Comparison of ENCODE assay signal across 22 cellular contexts in the genomic region with DNA sequence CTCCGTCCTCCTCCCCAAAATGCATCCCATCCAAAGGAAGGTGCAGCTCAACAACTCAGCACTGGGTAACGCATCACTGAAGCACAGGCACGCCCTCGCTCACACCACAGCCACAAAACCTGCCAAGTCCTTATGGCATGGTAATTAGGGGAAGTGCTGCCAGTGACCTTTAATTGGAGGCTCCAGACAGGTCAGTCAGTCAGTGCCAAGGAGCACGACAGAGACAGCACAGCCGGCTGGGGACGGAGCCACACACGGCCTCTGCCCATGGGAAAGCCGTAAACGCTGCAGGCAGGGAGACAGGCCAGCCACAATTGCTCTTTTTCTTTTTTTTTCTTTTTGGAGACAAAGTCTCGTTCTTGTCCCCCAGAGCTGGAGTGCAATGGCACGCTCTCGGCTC.
DNase-seq lines count a peak whose midpoint lies in the region; ATAC-seq and TF ChIP-seq lines count a peak whose summit lies in the region.
"Had no signal": no experiment of that assay in that cellular context is flagged by ENCODE, and none has a peak within 500 bp of the region (broad histone marks: within the 10 kb centered on the region; RNA-seq: fewer than 3 reads in every experiment).

No MANE protein-coding gene starts in this region.

- H3K23ac ChIP-seq in neuronal stem cell (ENCODE audit: low read depth, low read length, poor library complexity), result no peak overlapping the region

- no peak overlapping the region for H3K4ac ChIP-seq in neuronal stem cell (ENCODE audit: low read length)

- H2BK5ac ChIP-seq in neuronal stem cell (ENCODE audit: low read length), result no peak overlapping the region

- no peak overlapping the region for H2BK12ac ChIP-seq in neuronal stem cell (ENCODE audit: low read length)

- no peaks in the 10 kb centered on the region for H3K9me3 ChIP-seq in BLaER1
- H3K9me3 ChIP-seq in endodermal cell (ENCODE audit: control insufficient read depth, low read length), result no peaks in the 10 kb centered on the region
- no peaks in the 10 kb centered on the region for H3K9me3 ChIP-seq in neuronal stem cell (replicated peaks in 1 of 2; ENCODE audit: control insufficient read depth in 2 of 2, insufficient read depth in 1 of 2, low read depth in 1 of 2, low read length in 2 of 2)
- no peaks in the 10 kb centered on the region for H3K9me3 ChIP-seq in PC-3 (ENCODE audit: low read length)
- H3K9me3 ChIP-seq: Caco-2, HAP-1, SK-N-SH had no signal

- H2AFZ ChIP-seq in neuronal stem cell (ENCODE audit: low read length) (no peak overlapping the region), PC-3 (ENCODE audit: low read length) (no peak overlapping the region)

- in situ Hi-C loops in G401 (cut with HindIII; ENCODE audit: low sequenced_read_pairs), result no loop called here

- 87 to 92% methylated on average over 7 to 13 of the region's 13 CpGs for WGBS in endodermal cell (ENCODE audit: insufficient coverage in 1 of 2, insufficient read length in 1 of 2), 2 experiments
- WGBS in neuronal stem cell (ENCODE audit: extremely low coverage in 2 of 2, insufficient read length in 2 of 2, insufficient replicate concordance in 1 of 2), 2 donors, result no CpG with 5 or more reads among the region's 13 CpGs

- no peak overlapping the region for H3K4me3 Mint-ChIP-seq in endodermal cell
- no peak overlapping the region for H3K4me3 Mint-ChIP-seq in chondrocyte (ENCODE audit: unreplicated experiment)
- H3K4me3 Mint-ChIP-seq: CD4-positive, CD25-positive, alpha-beta regulatory T cell had no signal

- no peak for TF ChIP-seq CTCF in endodermal cell (conservative IDR thresholded peaks at IDR 0.05)
- TF ChIP-seq CTCF in chondrocyte (IDR thresholded peaks at IDR 0.05), result no peak
- no peak for TF ChIP-seq CTCF in PC-3 (conservative IDR thresholded peaks at IDR 0.05; ENCODE audit: low read depth, low read length)

- no peaks in the 10 kb centered on the region for H3K79me2 ChIP-seq in PC-3 (ENCODE audit: low read length)

- H3K4me1 Mint-ChIP-seq in endodermal cell (peaks cover 4% of the 10 kb centered on the region), chondrocyte (ENCODE audit: low read depth) (no peaks in the 10 kb centered on the region)

- CTCF ChIA-PET in PC-3 (lab: Charles Lee), result no interaction called here

- peak overlapping the region; percentile 62 for H3K27ac Mint-ChIP-seq in endodermal cell
- no peak overlapping the region for H3K27ac Mint-ChIP-seq in chondrocyte (ENCODE audit: unreplicated experiment)

- H3K4me1 ChIP-seq in BLaER1 (peaks cover 80% of the 10 kb centered on the region), endodermal cell (ENCODE audit: control insufficient read depth, insufficient read depth, low read length) (no peaks in the 10 kb centered on the region), neuronal stem cell (ENCODE audit: control insufficient read depth in 2 of 2, insufficient read depth in 1 of 2, low read depth in 1 of 2, low read length in 2 of 2) (peaks cover 9 to 12% of the 10 kb centered on the region in 2 donors), PC-3 (ENCODE audit: insufficient read depth, low read length) (no peaks in the 10 kb centered on the region)
- H3K4me1 ChIP-seq: Caco-2, HAP-1 had no signal

- no peaks in the 10 kb centered on the region for H3K27me3 Mint-ChIP-seq in endodermal cell (ENCODE audit: insufficient read depth)
- H3K27me3 Mint-ChIP-seq in chondrocyte (ENCODE audit: low read depth), result no peaks in the 10 kb centered on the region
- H3K27me3 Mint-ChIP-seq: CD4-positive, CD25-positive, alpha-beta regulatory T cell had no signal

- peaks cover 55% of the 10 kb centered on the region for H3K36me3 ChIP-seq in BLaER1
- no peaks in the 10 kb centered on the region for H3K36me3 ChIP-seq in endodermal cell (ENCODE audit: control insufficient read depth, insufficient read depth, low read length)
- H3K36me3 ChIP-seq in neuronal stem cell (replicated peaks in 1 of 2; ENCODE audit: control insufficient read depth in 2 of 2, insufficient read depth in 2 of 2, low read length in 2 of 2), result peaks cover 0 to 6% of the 10 kb centered on the region in 2 donors
- H3K36me3 ChIP-seq in PC-3 (ENCODE audit: low read depth, low read length), result no peaks in the 10 kb centered on the region
- H3K36me3 ChIP-seq: HAP-1 had no signal

- H3K27ac ChIP-seq in BLaER1, result 0 out of 2 replicates have a peak overlapping the region, but pooled peaks have one; percentile 22
- H3K27ac ChIP-seq in endodermal cell (ENCODE audit: low read depth, low read length), result no peak overlapping the region
- H3K27ac ChIP-seq in neuronal stem cell (replicated peaks; ENCODE audit: low read length), result no peak overlapping the region
- H3K27ac ChIP-seq in PC-3 (ENCODE audit: low read length), result no peak overlapping the region

- BruUV-seq in PC-3 (replicated peaks; lab: Mats Ljungman, UMichigan), result no TSS peak

- no peaks in the 10 kb centered on the region for H3F3A ChIP-seq in PC-3 (ENCODE audit: low read length, unreplicated experiment)

- no peak overlapping the region for H4K91ac ChIP-seq in neuronal stem cell (ENCODE audit: low read depth, low read length, poor library complexity)

- no peak overlapping the region for H3K14ac ChIP-seq in neuronal stem cell (ENCODE audit: low read length)

- H3K9me3 Mint-ChIP-seq in endodermal cell (no peaks in the 10 kb centered on the region), chondrocyte (ENCODE audit: low read depth) (no peaks in the 10 kb centered on the region)
- H3K9me3 Mint-ChIP-seq: CD4-positive, CD25-positive, alpha-beta regulatory T cell had no signal

- H3K4me2 ChIP-seq in BLaER1 (peak overlapping the region; percentile 87), neuronal stem cell (ENCODE audit: insufficient read depth, low read length, poor library complexity, severe bottlenecking) (no peak overlapping the region), PC-3 (ENCODE audit: low read length) (no peak overlapping the region)
- H3K4me2 ChIP-seq: SK-N-SH had no signal

- H3K27me3 ChIP-seq in BLaER1 (no peaks in the 10 kb centered on the region), endodermal cell (ENCODE audit: control insufficient read depth, insufficient read depth, low read length, poor library complexity, severe bottlenecking) (no peaks in the 10 kb centered on the region), neuronal stem cell (ENCODE audit: control insufficient read depth in 3 of 3, insufficient read depth in 3 of 3, low read depth in 1 of 3, low read length in 3 of 3) (no peaks in the 10 kb centered on the region), PC-3 (ENCODE audit: low read length) (no peaks in the 10 kb centered on the region)

- DNase-seq in G401 (ENCODE audit: low spot score), result peak; percentile 28
- no peak for DNase-seq in endodermal cell
- no peak for DNase-seq in neuronal stem cell (ENCODE audit: low spot score)
- no peak for DNase-seq in RPMI8226
- DNase-seq in chondrocyte (ENCODE audit: low spot score), result no peak
- no peak for DNase-seq in PC-3
- DNase-seq: ACHN; AML-193; Caco-2; CD4-positive, CD25-positive, alpha-beta regulatory T cell; DMS153; IMR-90; Kasumi-1; MM.1S; NCI-H187; NCI-H446 treated with DMSO at 0.1 percent for 48 hours; NCI-H748 treated with DMSO at 0.1 percent for 48 hours; SHP77; SK-N-SH had no signal

- H3K18ac ChIP-seq in neuronal stem cell (ENCODE audit: low read length), result no peak overlapping the region

- POLR2A ChIA-PET in PC-3 (lab: Charles Lee; ENCODE audit: unreplicated experiment), result interaction anchor here (0.6 kb wide), 1 partner anchor 72 kb away, joined by 6 read pairs; no protein-coding TSS in a partner anchor

- H4K20me1 ChIP-seq in BLaER1, result peaks cover 79% of the 10 kb centered on the region
- H4K20me1 ChIP-seq in PC-3 (ENCODE audit: low read length), result no peaks in the 10 kb centered on the region

- no peak overlapping the region for H4K8ac ChIP-seq in neuronal stem cell (ENCODE audit: low read depth, low read length)

- H3K4me3 ChIP-seq in BLaER1 (no peak overlapping the region), endodermal cell (ENCODE audit: low read length) (no peak overlapping the region), neuronal stem cell (ENCODE audit: low read length in 2 of 2) (no peak overlapping the region), PC-3 (ENCODE audit: low read length) (no peak overlapping the region)
- H3K4me3 ChIP-seq: HAP-1 had no signal

- H3K9ac ChIP-seq in BLaER1 (no peak overlapping the region), endodermal cell (ENCODE audit: extremely low read depth, low read length, poor library complexity, severe bottlenecking) (no peak overlapping the region), neuronal stem cell (ENCODE audit: low read depth, low read length, poor library complexity) (peak overlapping the region; percentile 30), PC-3 (ENCODE audit: low read length) (no peak overlapping the region)
- H3K9ac ChIP-seq: SK-N-SH had no signal

- H3K36me3 Mint-ChIP-seq in endodermal cell (ENCODE audit: low read depth) (peaks cover 13% of the 10 kb centered on the region), chondrocyte (ENCODE audit: low read depth) (peaks cover 9% of the 10 kb centered on the region)

- H2BK15ac ChIP-seq in neuronal stem cell (ENCODE audit: low read length), result no peak overlapping the region

- intact Hi-C loops in PC-3 (cut with micrococcal nuclease), result no loop called here

- no peaks in the 10 kb centered on the region for H3K9me2 ChIP-seq in PC-3 (replicated peaks; ENCODE audit: low read length)
- H3K9me2 ChIP-seq: SK-N-SH had no signal

- H2BK120ac ChIP-seq in neuronal stem cell (ENCODE audit: low read depth, low read length), result no peak overlapping the region

- peaks cover 8% of the 10 kb centered on the region for H3K79me1 ChIP-seq in neuronal stem cell (ENCODE audit: low read depth, low read length)

- ATAC-seq in PC-3, result no peak
- ATAC-seq: Panc1 had no signal

- no peak overlapping the region for H2AK5ac ChIP-seq in neuronal stem cell (ENCODE audit: low read depth, low read length)
